In the genomic region with DNA sequence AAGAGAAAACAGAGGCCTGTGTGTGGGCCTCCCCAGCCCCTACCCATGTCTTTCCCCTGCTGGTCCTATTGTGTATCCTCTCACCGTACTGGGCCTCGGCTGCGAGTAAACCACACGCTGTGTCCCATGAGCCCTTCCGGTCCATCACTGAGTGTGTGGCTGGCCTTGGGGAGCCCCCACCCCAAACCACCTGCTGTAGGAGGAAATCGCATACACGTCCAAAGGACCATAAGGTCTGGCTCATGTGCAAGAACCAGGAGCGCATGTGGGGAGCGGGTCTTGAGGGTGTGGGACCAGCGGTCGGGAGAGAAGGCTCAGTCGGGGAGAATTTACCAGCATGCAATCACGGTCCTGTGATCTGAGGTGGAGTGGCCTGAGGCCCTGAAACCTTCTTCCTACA, we compare ENCODE assay signal across 29 cellular contexts. TPM values are rescaled to one million over a fixed set of nuclear protein-coding genes. Genes with fewer than 3 reads are reported as not detected.
"Had no signal": no experiment of that assay in that cellular context is flagged by ENCODE, and none has a peak within 500 bp of the region (broad histone marks: within the 10 kb centered on the region; RNA-seq: fewer than 3 reads in every experiment).

No MANE protein-coding gene starts in this region.

- H3K4me1 ChIP-seq: body of pancreas, colonic mucosa had no signal

- H3K27me3 Mint-ChIP-seq: activated CD8-positive, alpha-beta T cell treated with anti-CD3 and anti-CD28 coated beads for 36 hours; activated naive CD8-positive, alpha-beta T cell; activated T-helper 17 cell treated with anti-CD3 and anti-CD28 coated beads, Interleukin-2, amount 50 U/mL, for 72 hours had no signal

- H3K36me3 Mint-ChIP-seq: activated naive CD8-positive, alpha-beta T cell had no signal

- ATAC-seq: activated CD4-positive, CD25-positive, alpha-beta regulatory T cell treated with anti-CD3 and anti-CD28 coated beads, Interleukin-2, amount 50 U/mL, for 24 hours; activated CD8-positive, alpha-beta T cell treated with anti-CD3 and anti-CD28 coated beads for 36 hours; activated T-cell treated with anti-CD3 and anti-CD28 coated beads, Interleukin-2, amount 50 U/mL, for 4 hours; activated T-helper 17 cell treated with anti-CD3 and anti-CD28 coated beads, Interleukin-2, amount 50 U/mL, for 72 hours; body of pancreas; esophagus mucosa; T-helper 17 cell had no signal

- H3K9me3 ChIP-seq: body of pancreas, colonic mucosa had no signal

- H3K9me3 Mint-ChIP-seq: activated CD8-positive, alpha-beta T cell treated with anti-CD3 and anti-CD28 coated beads for 36 hours; activated T-cell treated with anti-CD3 and anti-CD28 coated beads, Interleukin-2, amount 50 U/mL, for 4 hours; activated T-helper 17 cell treated with anti-CD3 and anti-CD28 coated beads, Interleukin-2, amount 50 U/mL, for 72 hours; T-helper 2 cell treated with Interferon-gamma antibody and Interleukin-4, amounts not matched to agents 5 μg/mL and 100 μg/mL, for 36 hours had no signal

- H3K4me3 ChIP-seq: body of pancreas, colonic mucosa had no signal

- H3K4me3 Mint-ChIP-seq: activated B cell treated with CpG ODN at 0.5 μM for 24 hours; activated CD8-positive, alpha-beta T cell treated with anti-CD3 and anti-CD28 coated beads for 36 hours; activated naive CD8-positive, alpha-beta T cell; activated T-cell treated with anti-CD3 and anti-CD28 coated beads, Interleukin-2, amount 50 U/mL, for 4 hours; activated T-helper 17 cell treated with anti-CD3 and anti-CD28 coated beads, Interleukin-2, amount 50 U/mL, for 72 hours; endodermal cell; T-helper 17 cell; T-helper 2 cell treated with Interferon-gamma antibody and Interleukin-4, amounts not matched to agents 5 μg/mL and 100 μg/mL, for 36 hours had no signal

- H3K27ac Mint-ChIP-seq: activated B cell treated with CpG ODN at 0.5 μM for 24 hours; activated CD8-positive, alpha-beta T cell treated with anti-CD3 and anti-CD28 coated beads for 36 hours; activated naive CD8-positive, alpha-beta T cell; activated T-helper 17 cell treated with anti-CD3 and anti-CD28 coated beads, Interleukin-2, amount 50 U/mL, for 72 hours; endodermal cell; T-helper 17 cell; T-helper 2 cell treated with Interferon-gamma antibody and Interleukin-4, amounts not matched to agents 5 μg/mL and 100 μg/mL, for 36 hours had no signal

- H3K27ac ChIP-seq: body of pancreas, colonic mucosa, WERI-Rb-1 had no signal

- H3K4me1 Mint-ChIP-seq: activated B cell treated with CpG ODN at 0.5 μM for 24 hours; activated T-helper 17 cell treated with anti-CD3 and anti-CD28 coated beads, Interleukin-2, amount 50 U/mL, for 72 hours; T-helper 17 cell had no signal

- H3K27me3 ChIP-seq: body of pancreas, colonic mucosa had no signal

- DNase-seq: activated B cell treated with CpG ODN at 0.5 μM for 24 hours; activated CD4-positive, alpha-beta T cell treated with anti-CD3 and anti-CD28 coated beads for 48 hours; activated CD4-positive, alpha-beta T cell treated with anti-CD3 and anti-CD28 coated beads, Interleukin-2, amount 50 U/mL, for 1 hour; activated CD4-positive, alpha-beta T cell treated with anti-CD3 and anti-CD28 coated beads, Interleukin-2, amount 50 U/mL, for 48 hours; activated CD8-positive, alpha-beta memory T cell treated with anti-CD3 and anti-CD28 coated beads for 24 hours; activated CD8-positive, alpha-beta T cell treated with anti-CD3 and anti-CD28 coated beads for 36 hours; activated effector memory CD4-positive, alpha-beta T cell treated with Interleukin-2 at 50 U/mL for 16 hours; activated gamma-delta T cell treated with Interleukin-2 at 50 U/mL for 16 hours; activated naive CD4-positive, alpha-beta T cell treated with anti-CD3 and anti-CD28 coated beads, Interleukin-2, amount 50 U/mL, for 16 hours; activated naive CD4-positive, alpha-beta T cell treated with Interleukin-2 at 50 U/mL for 16 hours; activated T-cell treated with anti-CD3 and anti-CD28 coated beads, Interleukin-2, amount 50 U/mL, for 4 hours; amygdala; body of pancreas; caudate nucleus; colonic mucosa; effector CD8-positive, alpha-beta T cell; endodermal cell; foreskin fibroblast; T-helper 1 cell; T-helper 17 cell; T1000; WERI-Rb-1 had no signal

- H3K36me3 ChIP-seq: colonic mucosa, WERI-Rb-1 had no signal

RNA-seq across cellular contexts. Expression of gene DNAH17, which starts 38.4 kb away (rescaled TPM):
- total RNA-seq: body of pancreas, epithelial cell of proximal tubule had no signal
- polyA plus RNA-seq: aorta had no signal
